8 cellular contexts compared by ENCODE assay signal in the genomic region with DNA sequence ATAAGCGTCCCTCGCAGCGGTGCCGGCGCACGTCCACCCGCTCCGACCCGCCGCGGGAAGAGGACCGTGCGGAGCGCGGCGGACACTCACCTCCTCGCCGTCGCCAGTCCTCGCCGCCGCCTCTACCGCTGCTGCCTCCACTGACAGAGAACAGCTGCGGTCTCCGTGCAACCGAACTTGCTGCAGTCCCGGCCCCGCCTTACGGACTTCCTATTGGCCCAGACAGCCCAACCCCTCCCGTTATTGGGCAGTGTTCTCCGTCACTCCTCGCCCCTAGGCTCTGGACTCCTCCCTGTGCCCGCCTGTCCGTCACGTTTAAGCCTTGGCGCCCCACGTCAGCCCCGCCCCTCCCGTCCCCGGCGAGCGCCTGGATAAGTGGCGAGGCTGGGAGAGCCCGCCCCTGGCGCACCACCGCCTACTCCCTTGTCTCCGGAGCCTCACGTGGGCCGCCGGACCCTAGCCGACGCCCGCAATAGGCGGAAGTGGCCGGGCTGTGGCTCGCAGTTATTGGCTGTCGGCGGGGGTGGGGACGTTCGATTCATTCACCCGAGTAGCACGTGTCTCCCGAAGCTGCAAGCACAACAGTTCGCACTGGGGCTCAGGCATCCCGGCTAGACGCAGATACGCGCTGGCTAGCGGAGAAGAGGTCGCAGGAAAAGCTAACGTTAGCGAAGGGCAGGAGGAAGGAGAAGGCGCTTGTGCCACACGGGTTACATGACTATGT. TPM values are rescaled to one million over a fixed set of nuclear protein-coding genes. Genes with fewer than 3 reads are reported as not detected.
A peak's percentile ranks its signal among the peaks of the same experiment; 100 is the strongest.
DNase-seq lines count a peak whose midpoint lies in the region; ATAC-seq and TF ChIP-seq lines count a peak whose summit lies in the region.

Gene PC, minus strand, starts transcription at position 152 of the 724 bp plus-strand sequence. CDS start 86,224 bp downstream, outside the sequence.

- peaks cover 6% of the 10 kb centered on the region for H3K27me3 ChIP-seq in HUES48 (ENCODE audit: control insufficient read depth, insufficient read depth, low read length)

- no peaks in the 10 kb centered on the region for H4K20me1 ChIP-seq in OCI-LY7 (ENCODE audit: insufficient read depth, low read length)

- H2AFZ ChIP-seq in OCI-LY7 (ENCODE audit: low read length), result peak within 1 kb of the TSS; percentile 76

- H3K36me3 ChIP-seq in HUES48 (ENCODE audit: control insufficient read depth, insufficient read depth, low read length), result peaks cover 8% of the 10 kb centered on the region; the same call in 1 of the 2 replicates
- H3K36me3 ChIP-seq in OCI-LY7 (ENCODE audit: insufficient read depth, low read length), result no peaks in the 10 kb centered on the region

- TF ChIP-seq CTCF in OCI-LY7 (conservative IDR thresholded peaks at IDR 0.05; ENCODE audit: low read length), result no peak

- H3K9ac ChIP-seq in HUES48 (ENCODE audit: low read depth, low read length), result peak within 1 kb of the TSS; percentile 52; the same call in 1 of the 2 replicates

- no peaks in the 10 kb centered on the region for H3K9me2 ChIP-seq in OCI-LY7 (ENCODE audit: insufficient read depth, low read length)

- H3K4me3 ChIP-seq in HUES48 (ENCODE audit: low read depth, low read length) (peak within 1 kb of the TSS; percentile 78), OCI-LY7 (ENCODE audit: low read depth, low read length, poor library complexity, severe bottlenecking) (peak within 1 kb of the TSS; percentile 61)

- no peaks in the 10 kb centered on the region for H3K79me2 ChIP-seq in OCI-LY7 (ENCODE audit: insufficient read depth, low read depth, low read length)

- H3K4me1 ChIP-seq in HUES48 (ENCODE audit: control insufficient read depth, insufficient read depth, low read length) (peaks cover 17% of the 10 kb centered on the region), OCI-LY7 (ENCODE audit: insufficient read depth, low read length, poor library complexity, severe bottlenecking) (peaks cover 13% of the 10 kb centered on the region)

- H3K9me3 ChIP-seq in HUES48 (ENCODE audit: control insufficient read depth, insufficient read depth, low read length), result no peaks in the 10 kb centered on the region
- H3K9me3 ChIP-seq in OCI-LY7 (ENCODE audit: low read length), result no peaks in the 10 kb centered on the region; the same call in 1 of the 2 replicates

- peak; percentile 99 for DNase-seq in COLO668 (lab: John Stamatoyannopoulos, UW; ENCODE audit: unreplicated experiment)
- peak; percentile 98 for DNase-seq in OCI-LY7 (ENCODE audit: low spot score)
- DNase-seq in activated T-cell treated with anti-CD3 and anti-CD28 coated beads for 48 hours (ENCODE audit: low read depth), result peak; percentile 97
- peak; percentile 98 for DNase-seq in epidermal melanocyte (ENCODE audit: insufficient read length, low spot score)
- DNase-seq in middle frontal gyrus (ENCODE audit: extremely low spot score, low spot score), result peak; percentile 97
- peak; percentile 89 to 94 for DNase-seq in stimulated activated CD8-positive, alpha-beta memory T cell treated with anti-CD3 and anti-CD28 coated beads, Interleukin-2, amount 100 ng/mL, for 1 hour (ENCODE audit: low read depth in 2 of 2)

- peak within 1 kb of the TSS; percentile 55 for H3K4me2 ChIP-seq in OCI-LY7 (ENCODE audit: low read length)

- intact Hi-C loops in OCI-LY7 (cut with micrococcal nuclease; ENCODE audit: unreplicated experiment), result no loop called here

- H3K27ac ChIP-seq in HUES48 (ENCODE audit: low read depth, low read length) (peak within 1 kb of the TSS; percentile 69), OCI-LY7 (ENCODE audit: low read depth, low read length, poor library complexity, severe bottlenecking) (no peak within 1 kb of the TSS)

- POLR2A ChIA-PET in OCI-LY7 (lab: Charles Lee), result no interaction called here

- peak; percentile 89 for ATAC-seq in GM21390 (IDR thresholded peaks at IDR 0.05; ENCODE audit: unreplicated experiment)

- no TSS peak for BruUV-seq in OCI-LY7 (replicated peaks; lab: Mats Ljungman, UMichigan)

- CTCF ChIA-PET in OCI-LY7 (lab: Charles Lee; ENCODE audit: unreplicated experiment), result no interaction called here

RNA-seq across cellular contexts. Expression of gene PC, which starts in this region (rescaled TPM):
- 10.4 and 10.5 TPM in 2 replicates for total RNA-seq in OCI-LY7 (2014; rRNA removed; shearing (Covaris generic))
- total RNA-seq in OCI-LY7 (2022), result 12.7 and 17.0 TPM in 2 replicates
